12 cellular contexts compared by ENCODE assay signal in the genomic region with DNA sequence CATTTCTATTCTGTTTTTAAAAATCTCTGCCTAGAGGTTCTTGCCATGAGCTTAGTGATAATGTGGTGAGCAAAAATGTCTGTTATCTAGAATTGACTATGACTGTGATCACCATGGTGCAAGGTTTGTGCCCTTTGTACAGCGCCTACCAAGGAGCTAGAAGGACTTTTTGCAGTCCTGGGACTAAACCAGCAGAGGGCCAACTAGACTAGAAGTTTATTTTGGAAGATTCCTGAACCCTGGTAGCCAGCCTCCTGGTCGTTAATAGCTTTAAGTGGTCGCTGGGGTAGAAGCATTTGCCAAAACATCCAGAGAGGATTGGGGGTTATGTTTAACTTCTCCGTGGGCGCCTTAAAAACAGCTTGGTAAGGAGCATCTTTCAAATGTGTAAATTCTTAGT.
DNase-seq lines count a peak whose midpoint lies in the region; ATAC-seq and TF ChIP-seq lines count a peak whose summit lies in the region.
"Had no signal": no experiment of that assay in that cellular context is flagged by ENCODE, and none has a peak within 500 bp of the region (broad histone marks: within the 10 kb centered on the region; RNA-seq: fewer than 3 reads in every experiment).

No MANE protein-coding gene starts in this region.

- POLR2A ChIA-PET in HEK293T (lab: Yijun Ruan, JAX): no interaction called here

- no peak overlapping the region for H3K27ac ChIP-seq in tibial artery
- H3K27ac ChIP-seq: ascending aorta had no signal

- H3K4me3 ChIP-seq in adipocyte (ENCODE audit: low read length) (no peak overlapping the region), tibial artery (no peak overlapping the region)
- H3K4me3 ChIP-seq: ascending aorta had no signal

- CTCF ChIA-PET in HEK293T (lab: Yijun Ruan, JAX): interaction anchor here (0.7 to 1.0 kb wide), 2 partner anchors 20 to 344 kb away, joined by 3 read pairs; no protein-coding TSS in a partner anchor

- no peaks in the 10 kb centered on the region for H3K4me1 ChIP-seq in adipocyte (ENCODE audit: control insufficient read depth, insufficient read depth, low read length)
- no peaks in the 10 kb centered on the region for H3K4me1 ChIP-seq in tibial artery
- H3K4me1 ChIP-seq: ascending aorta had no signal

- H3K36me3 ChIP-seq in adipocyte (ENCODE audit: control insufficient read depth, insufficient read depth, low read length, severe bottlenecking) (no peaks in the 10 kb centered on the region), tibial artery (no peaks in the 10 kb centered on the region)
- H3K36me3 ChIP-seq: ascending aorta had no signal

- H3K9ac ChIP-seq in adipocyte (ENCODE audit: low read length): no peak overlapping the region

- intact Hi-C loops in tibial artery (cut with DNase I; ENCODE audit: low total_unique reads): no loop called here

- TF ChIP-seq CTCF in AG09319 (IDR thresholded peaks at IDR 0.05; ENCODE audit: low read depth, low read length): peak; percentile 47
- no peak for TF ChIP-seq CTCF in tibial artery (IDR thresholded peaks at IDR 0.05)

- H3K9me3 ChIP-seq in adipocyte (ENCODE audit: control insufficient read depth, low read length): no peaks in the 10 kb centered on the region
- H3K9me3 ChIP-seq in tibial artery: no peaks in the 10 kb centered on the region
- H3K9me3 ChIP-seq: ascending aorta had no signal

- DNase-seq in AG09319 (ENCODE audit: extremely low read depth, low read depth) (no peak), HEK293T (ENCODE audit: extremely low spot score) (peak; percentile 23), adipocyte (ENCODE audit: low read depth) (peak; percentile 54), left kidney (ENCODE audit: low read depth, low spot score) (peak; percentile 28), T-helper 9 cell (no peak), tibial artery (no peak), activated gamma-delta T cell treated with Interleukin-2 at 50 U/mL for 16 hours (no peak)
- DNase-seq: activated CD4-positive, alpha-beta memory T cell treated with anti-CD3 and anti-CD28 coated beads for 36 hours; naive thymus-derived CD8-positive, alpha-beta T cell; stimulated activated CD4-positive, alpha-beta T cell treated with anti-CD3 and anti-CD28 coated beads, Interleukin-4, amount 100 ng/mL, for 4 hours had no signal

- H3K27me3 ChIP-seq in adipocyte (replicated peaks; ENCODE audit: control insufficient read depth, insufficient read depth, low read length) (no peaks in the 10 kb centered on the region), tibial artery (no peaks in the 10 kb centered on the region)
- H3K27me3 ChIP-seq: ascending aorta had no signal

- no peak for ATAC-seq in HG03378 (IDR thresholded peaks at IDR 0.05; ENCODE audit: unreplicated experiment)
- ATAC-seq: naive thymus-derived CD8-positive, alpha-beta T cell had no signal

TF ChIP-seq in HEK293T, 16 proteins besides CTCF, POLR2A, EP300 and RAD21:
- TF ChIP-seq FOXA1 (IDR thresholded peaks at IDR 0.05) (no peak), BHLHE40 (IDR thresholded peaks at IDR 0.05; ENCODE audit: borderline replicate concordance) (no peak), SP1 (IDR thresholded peaks at IDR 0.05) (no peak), ARNT (IDR thresholded peaks at IDR 0.05) (no peak), FOXM1 (IDR thresholded peaks at IDR 0.05; ENCODE audit: borderline replicate concordance) (no peak), FOXK2 (IDR thresholded peaks at IDR 0.05) (no peak), SUZ12 (IDR thresholded peaks at IDR 0.05) (no peak), L3MBTL2 (conservative IDR thresholded peaks at IDR 0.05) (no peak), LEF1 (IDR thresholded peaks at IDR 0.05; ENCODE audit: borderline replicate concordance) (no peak), CTBP1 (IDR thresholded peaks at IDR 0.05; ENCODE audit: borderline replicate concordance) (no peak), ELF4 (IDR thresholded peaks at IDR 0.05) (no peak), NFRKB (IDR thresholded peaks at IDR 0.05) (no peak), HDGF (IDR thresholded peaks at IDR 0.05; ENCODE audit: borderline replicate concordance) (no peak), ZNF384 (IDR thresholded peaks at IDR 0.05) (no peak), TARDBP (IDR thresholded peaks at IDR 0.05) (no peak)
- TF ChIP-seq, protein P1, sequence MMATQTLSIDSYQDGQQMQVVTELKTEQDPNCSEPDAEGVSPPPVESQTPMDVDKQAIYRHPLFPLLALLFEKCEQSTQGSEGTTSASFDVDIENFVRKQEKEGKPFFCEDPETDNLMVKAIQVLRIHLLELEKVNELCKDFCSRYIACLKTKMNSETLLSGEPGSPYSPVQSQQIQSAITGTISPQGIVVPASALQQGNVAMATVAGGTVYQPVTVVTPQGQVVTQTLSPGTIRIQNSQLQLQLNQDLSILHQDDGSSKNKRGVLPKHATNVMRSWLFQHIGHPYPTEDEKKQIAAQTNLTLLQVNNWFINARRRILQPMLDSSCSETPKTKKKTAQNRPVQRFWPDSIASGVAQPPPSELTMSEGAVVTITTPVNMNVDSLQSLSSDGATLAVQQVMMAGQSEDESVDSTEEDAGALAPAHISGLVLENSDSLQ (IDR thresholded peaks at IDR 0.05): no peak
TF ChIP-seq in HEK293T: peak in this region for 0.

Comparison
In these comparisons a context has a peak if more than half of its experiments do, and no peak if none do; other contexts are left out.
1. DNase-seq: peak in HEK293T (single experiment), adipocyte (single experiment) and left kidney (single experiment); none in AG09319 (single experiment), T-helper 9 cell (single experiment), tibial artery (0 of 2) and activated gamma-delta T cell treated with Interleukin-2 at 50 U/mL for 16 hours (single experiment).